22 cellular contexts compared by ENCODE assay signal in the genomic region with DNA sequence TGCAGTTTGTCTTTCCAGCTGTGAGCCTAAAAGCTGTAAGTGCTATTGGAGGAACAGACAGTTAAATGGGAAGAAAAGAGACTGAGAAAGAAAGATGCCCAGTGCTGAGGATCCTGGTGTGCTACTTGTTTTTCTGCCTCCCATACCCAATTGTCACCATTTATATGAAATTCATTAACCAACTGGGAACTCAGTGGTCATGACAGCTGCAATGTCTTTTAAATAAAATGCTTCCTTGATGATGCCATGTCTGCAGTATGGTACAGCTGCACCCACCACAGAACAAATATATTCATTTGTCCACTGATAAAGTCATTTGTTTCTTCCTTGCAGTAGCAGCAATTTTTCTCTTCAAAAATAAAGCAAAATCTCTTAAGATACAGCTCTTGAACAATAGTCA.
"Had no signal": no experiment of that assay in that cellular context is flagged by ENCODE, and none has a peak within 500 bp of the region (broad histone marks: within the 10 kb centered on the region; RNA-seq: fewer than 3 reads in every experiment).

No MANE protein-coding gene starts in this region.

- H3K4me1 Mint-ChIP-seq: activated B cell treated with CpG ODN at 0.5 μM for 24 hours; activated CD4-positive, alpha-beta memory T cell treated with anti-CD3 and anti-CD28 coated beads, Interleukin-2, amount 10 ng/mL, durations not matched to agents 7 days and 5 days; activated CD4-positive, alpha-beta T cell treated with anti-CD3 and anti-CD28 coated beads, Interleukin-2, amount 10 ng/mL, durations not matched to agents 7 days and 5 days; activated naive CD4-positive, alpha-beta T cell treated with anti-CD3 and anti-CD28 coated beads, Interleukin-2, amount 10 ng/mL, durations not matched to agents 7 days and 5 days; activated naive CD8-positive, alpha-beta T cell treated with anti-CD3 and anti-CD28 coated beads for 36 hours; T-helper 17 cell had no signal

- H3K27ac Mint-ChIP-seq: activated B cell treated with CpG ODN at 0.5 μM for 24 hours; activated CD4-positive, alpha-beta memory T cell treated with anti-CD3 and anti-CD28 coated beads, Interleukin-2, amount 10 ng/mL, durations not matched to agents 7 days and 5 days; activated CD4-positive, alpha-beta T cell treated with anti-CD3 and anti-CD28 coated beads, Interleukin-2, amount 10 ng/mL, durations not matched to agents 7 days and 5 days; activated naive CD4-positive, alpha-beta T cell treated with anti-CD3 and anti-CD28 coated beads, Interleukin-2, amount 10 ng/mL, durations not matched to agents 7 days and 5 days; activated naive CD8-positive, alpha-beta T cell treated with anti-CD3 and anti-CD28 coated beads for 36 hours; activated T-helper 2 cell treated with anti-CD3 and anti-CD28 coated beads, Interferon-gamma antibody, Interleukin-2, Interleukin-4, amounts not matched to agents 10 μg/mL and 5 μg/mL and 100 μg/mL, durations not matched to agents 14 hours and 24 hours and 36 hours; T-helper 17 cell had no signal

- H3K36me3 ChIP-seq: brain microvascular endothelial cell, cardiac muscle cell had no signal

- H3K4me3 ChIP-seq: cardiac muscle cell had no signal

- H3K27ac ChIP-seq: brain microvascular endothelial cell, cardiac muscle cell had no signal

- ATAC-seq: PC-3, T-helper 17 cell had no signal

- DNase-seq: activated B cell treated with CpG ODN at 0.5 μM for 24 hours; activated CD4-positive, alpha-beta memory T cell treated with anti-CD3 and anti-CD28 coated beads, Interleukin-2, amount 10 ng/mL, durations not matched to agents 7 days and 5 days; activated CD4-positive, alpha-beta T cell treated with anti-CD3 and anti-CD28 coated beads for 1 hour; activated CD4-positive, alpha-beta T cell treated with anti-CD3 and anti-CD28 coated beads, Interleukin-2, amount 10 ng/mL, durations not matched to agents 7 days and 5 days; activated gamma-delta T cell treated with Interleukin-2 at 50 U/mL for 16 hours; activated naive CD4-positive, alpha-beta T cell treated with anti-CD3 and anti-CD28 coated beads, Interleukin-2, amount 10 ng/mL, durations not matched to agents 7 days and 5 days; activated naive CD8-positive, alpha-beta T cell treated with anti-CD3 and anti-CD28 coated beads for 36 hours; activated T-cell treated with anti-CD3 and anti-CD28 coated beads for 4 hours; activated T-cell treated with anti-CD3 and anti-CD28 coated beads, Interleukin-2, amount 50 U/mL, for 48 hours; brain microvascular endothelial cell; NCI-H1105 treated with DMSO at 0.1 percent for 48 hours; NCI-H1436 treated with DMSO at 0.1 percent for 48 hours; NCI-H187; NCI-H2081; NCI-H446; NCI-H524; PC-3; SHP77 treated with DMSO at 0.1 percent for 48 hours; T-helper 17 cell; T-helper 9 cell had no signal

- H3K9me3 Mint-ChIP-seq: activated B cell treated with CpG ODN at 0.5 μM for 24 hours; activated naive CD4-positive, alpha-beta T cell treated with anti-CD3 and anti-CD28 coated beads, Interleukin-2, amount 10 ng/mL, durations not matched to agents 7 days and 5 days; activated naive CD8-positive, alpha-beta T cell treated with anti-CD3 and anti-CD28 coated beads for 36 hours; activated T-helper 2 cell treated with anti-CD3 and anti-CD28 coated beads, Interferon-gamma antibody, Interleukin-2, Interleukin-4, amounts not matched to agents 10 μg/mL and 5 μg/mL and 100 μg/mL, durations not matched to agents 14 hours and 24 hours and 36 hours had no signal

- H3K27me3 ChIP-seq: brain microvascular endothelial cell, cardiac muscle cell had no signal

- H3K4me3 Mint-ChIP-seq: activated B cell treated with CpG ODN at 0.5 μM for 24 hours; activated CD4-positive, alpha-beta memory T cell treated with anti-CD3 and anti-CD28 coated beads, Interleukin-2, amount 10 ng/mL, durations not matched to agents 7 days and 5 days; activated CD4-positive, alpha-beta T cell treated with anti-CD3 and anti-CD28 coated beads, Interleukin-2, amount 10 ng/mL, durations not matched to agents 7 days and 5 days; activated naive CD4-positive, alpha-beta T cell treated with anti-CD3 and anti-CD28 coated beads, Interleukin-2, amount 10 ng/mL, durations not matched to agents 7 days and 5 days; activated naive CD8-positive, alpha-beta T cell treated with anti-CD3 and anti-CD28 coated beads for 36 hours; T-helper 17 cell had no signal

- H3K36me3 Mint-ChIP-seq: activated naive CD4-positive, alpha-beta T cell treated with anti-CD3 and anti-CD28 coated beads, Interleukin-2, amount 10 ng/mL, durations not matched to agents 7 days and 5 days; activated naive CD8-positive, alpha-beta T cell treated with anti-CD3 and anti-CD28 coated beads for 36 hours had no signal
